20 cellular contexts compared by ENCODE assay signal in the genomic region with DNA sequence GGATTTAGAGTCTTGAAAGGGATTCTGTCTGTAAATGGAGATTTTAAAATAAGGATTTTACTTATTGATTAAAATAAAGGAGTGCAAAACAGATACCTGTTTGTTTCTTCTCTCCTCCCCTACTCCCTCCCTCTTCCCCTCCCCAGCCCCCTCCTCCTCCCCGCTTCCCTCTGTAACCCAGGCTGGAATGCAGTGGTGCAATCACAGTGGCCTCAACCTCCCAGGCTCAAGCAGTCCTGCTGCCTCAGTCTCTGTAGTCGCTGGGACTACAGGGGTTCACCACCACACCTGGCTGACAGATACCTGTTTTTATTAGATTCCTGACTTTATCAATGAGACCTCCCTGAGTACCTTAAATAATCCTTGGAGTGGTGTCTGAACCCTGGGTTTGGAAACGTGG. TPM values are rescaled to one million over a fixed set of nuclear protein-coding genes. Genes with fewer than 3 reads are reported as not detected.
"Had no signal": no experiment of that assay in that cellular context is flagged by ENCODE, and none has a peak within 500 bp of the region (broad histone marks: within the 10 kb centered on the region; RNA-seq: fewer than 3 reads in every experiment).

No MANE protein-coding gene starts in this region.

- H3K9me3 ChIP-seq: breast epithelium, gastroesophageal sphincter, heart right ventricle, neutrophil, thyroid gland, uterus had no signal

- H3K27me3 Mint-ChIP-seq: activated naive CD8-positive, alpha-beta T cell treated with anti-CD3 and anti-CD28 coated beads, Interleukin-2, amount 10 ng/mL, durations not matched to agents 7 days and 5 days; naive B cell; stimulated activated memory B cell treated with anti-CD40 and anti-IgM and Interleukin-4, amounts not matched to agents 10 μg/mL and 1 μg/mL and 100 μg/mL, for 72 hours had no signal

- H3K4me3 Mint-ChIP-seq: activated naive CD8-positive, alpha-beta T cell treated with anti-CD3 and anti-CD28 coated beads, Interleukin-2, amount 10 ng/mL, durations not matched to agents 7 days and 5 days; naive B cell; stimulated activated memory B cell treated with anti-CD40 and anti-IgM and Interleukin-4, amounts not matched to agents 10 μg/mL and 1 μg/mL and 100 μg/mL, for 72 hours had no signal

- H3K27me3 ChIP-seq: breast epithelium, gastroesophageal sphincter, heart right ventricle, neutrophil, thyroid gland, uterus had no signal

- H3K27ac Mint-ChIP-seq: activated naive CD8-positive, alpha-beta T cell treated with anti-CD3 and anti-CD28 coated beads, Interleukin-2, amount 10 ng/mL, durations not matched to agents 7 days and 5 days; naive B cell; stimulated activated memory B cell treated with anti-CD40 and anti-IgM and Interleukin-4, amounts not matched to agents 10 μg/mL and 1 μg/mL and 100 μg/mL, for 72 hours had no signal

- H2AFZ ChIP-seq: parathyroid adenoma had no signal

- H3K27ac ChIP-seq: breast epithelium, gastroesophageal sphincter, heart right ventricle, neutrophil, parathyroid adenoma, thyroid gland, uterus had no signal

- ATAC-seq: activated CD4-positive, CD25-positive, alpha-beta regulatory T cell treated with anti-CD3 and anti-CD28 coated beads, Interleukin-2, amount 50 U/mL, for 24 hours; gastroesophageal sphincter; heart right ventricle; stimulated activated memory B cell treated with anti-CD40 and anti-IgM and Interleukin-4, amounts not matched to agents 10 μg/mL and 1 μg/mL and 100 μg/mL, for 72 hours had no signal

- H3K4me1 Mint-ChIP-seq: activated naive CD8-positive, alpha-beta T cell treated with anti-CD3 and anti-CD28 coated beads, Interleukin-2, amount 10 ng/mL, durations not matched to agents 7 days and 5 days; naive B cell; stimulated activated memory B cell treated with anti-CD40 and anti-IgM and Interleukin-4, amounts not matched to agents 10 μg/mL and 1 μg/mL and 100 μg/mL, for 72 hours had no signal

- H3K9ac ChIP-seq: parathyroid adenoma had no signal

- H3K4me3 ChIP-seq: breast epithelium, gastroesophageal sphincter, heart right ventricle, thyroid gland, uterus had no signal

- H3K79me2 ChIP-seq: parathyroid adenoma had no signal

- H3K9me3 Mint-ChIP-seq: activated naive CD8-positive, alpha-beta T cell treated with anti-CD3 and anti-CD28 coated beads, Interleukin-2, amount 10 ng/mL, durations not matched to agents 7 days and 5 days; naive B cell; stimulated activated memory B cell treated with anti-CD40 and anti-IgM and Interleukin-4, amounts not matched to agents 10 μg/mL and 1 μg/mL and 100 μg/mL, for 72 hours had no signal

- DNase-seq: activated CD4-positive, alpha-beta T cell treated with anti-CD3 and anti-CD28 coated beads, Interleukin-2, amount 50 U/mL, for 1 hour; activated naive CD4-positive, alpha-beta T cell; activated naive CD8-positive, alpha-beta T cell treated with anti-CD3 and anti-CD28 coated beads, Interleukin-2, amount 10 ng/mL, durations not matched to agents 7 days and 5 days; aorta; heart right ventricle; naive B cell; stimulated activated CD4-positive, alpha-beta T cell treated with anti-CD3 and anti-CD28 coated beads, Interleukin-12 subunit alpha, Interleukin-12 subunit beta, amount 100 ng/mL, for 4 hours; stimulated activated CD4-positive, alpha-beta T cell treated with anti-CD3 and anti-CD28 coated beads, Interleukin-2, amount 100 ng/mL, for 24 hours; thyroid gland; uterus had no signal

- H3K36me3 ChIP-seq: neutrophil, thyroid gland, uterus had no signal

- H3K4me1 ChIP-seq: breast epithelium, gastroesophageal sphincter, heart right ventricle, parathyroid adenoma, thyroid gland, uterus had no signal

RNA-seq across cellular contexts. Expression of a gene that starts 57.1 kb away (rescaled TPM):
- total RNA-seq: activated CD8-positive, alpha-beta memory T cell treated with anti-CD3 and anti-CD28 coated beads for 36 hours; activated naive CD8-positive, alpha-beta T cell treated with anti-CD3 and anti-CD28 coated beads, Interleukin-2, amount 10 ng/mL, durations not matched to agents 7 days and 5 days; dermis microvascular lymphatic vessel endothelial cell; epithelial cell of proximal tubule; lung microvascular endothelial cell had no signal
